ENCODE assay signal across 14 cellular contexts in genomic region chr18:27862056-27862682, GRCh38.
DNase-seq lines count a peak whose midpoint lies in the region; TF ChIP-seq lines count a peak whose summit lies in the region.
"Had no signal": no experiment of that assay in that cellular context is flagged by ENCODE, and none has a peak within 500 bp of the region (broad histone marks: within the 10 kb centered on the region; RNA-seq: fewer than 3 reads in every experiment).

No MANE protein-coding gene starts in this region.

- TF ChIP-seq CTCF in fibroblast of villous mesenchyme (IDR thresholded peaks at IDR 0.05; ENCODE audit: insufficient read depth, low read depth, low read length), result no peak

- H3K4me3 ChIP-seq in fibroblast of villous mesenchyme (ENCODE audit: low read depth, low read length), result no peak overlapping the region

- DNase-seq in DMS 273 (lab: John Stamatoyannopoulos, UW; ENCODE audit: unreplicated experiment) (peak; percentile 45), DMS 273 treated with DMSO at 0.1 percent for 48 hours (lab: John Stamatoyannopoulos, UW) (no peak), NCI-H82 (lab: John Stamatoyannopoulos, UW) (peak; percentile 17), NCI-H82 treated with DMSO at 0.1 percent for 48 hours (lab: John Stamatoyannopoulos, UW; ENCODE audit: unreplicated experiment) (no peak), NCI-H2227 (lab: John Stamatoyannopoulos, UW; ENCODE audit: unreplicated experiment) (peak; percentile 9), fibroblast of villous mesenchyme (ENCODE audit: low read depth) (peak; percentile 25), NCI-H226 (no peak), occipital lobe (lab: John Stamatoyannopoulos, UW) (no peak)
- DNase-seq: AML-193, Caco-2, KBM-7, OCI-M1, T-helper 1 cell, T-helper 9 cell had no signal

Comparison
In these comparisons a context has a peak if more than half of its experiments do, and no peak if none do; other contexts are left out.
1. DNase-seq: peak in DMS 273 (single experiment), NCI-H82 (single experiment), NCI-H2227 (single experiment) and fibroblast of villous mesenchyme (single experiment); none in DMS 273 treated with DMSO at 0.1 percent for 48 hours (single experiment), NCI-H82 treated with DMSO at 0.1 percent for 48 hours (single experiment), NCI-H226 (single experiment) and occipital lobe (single experiment).